15 cellular contexts compared by ENCODE assay signal in the genomic region with DNA sequence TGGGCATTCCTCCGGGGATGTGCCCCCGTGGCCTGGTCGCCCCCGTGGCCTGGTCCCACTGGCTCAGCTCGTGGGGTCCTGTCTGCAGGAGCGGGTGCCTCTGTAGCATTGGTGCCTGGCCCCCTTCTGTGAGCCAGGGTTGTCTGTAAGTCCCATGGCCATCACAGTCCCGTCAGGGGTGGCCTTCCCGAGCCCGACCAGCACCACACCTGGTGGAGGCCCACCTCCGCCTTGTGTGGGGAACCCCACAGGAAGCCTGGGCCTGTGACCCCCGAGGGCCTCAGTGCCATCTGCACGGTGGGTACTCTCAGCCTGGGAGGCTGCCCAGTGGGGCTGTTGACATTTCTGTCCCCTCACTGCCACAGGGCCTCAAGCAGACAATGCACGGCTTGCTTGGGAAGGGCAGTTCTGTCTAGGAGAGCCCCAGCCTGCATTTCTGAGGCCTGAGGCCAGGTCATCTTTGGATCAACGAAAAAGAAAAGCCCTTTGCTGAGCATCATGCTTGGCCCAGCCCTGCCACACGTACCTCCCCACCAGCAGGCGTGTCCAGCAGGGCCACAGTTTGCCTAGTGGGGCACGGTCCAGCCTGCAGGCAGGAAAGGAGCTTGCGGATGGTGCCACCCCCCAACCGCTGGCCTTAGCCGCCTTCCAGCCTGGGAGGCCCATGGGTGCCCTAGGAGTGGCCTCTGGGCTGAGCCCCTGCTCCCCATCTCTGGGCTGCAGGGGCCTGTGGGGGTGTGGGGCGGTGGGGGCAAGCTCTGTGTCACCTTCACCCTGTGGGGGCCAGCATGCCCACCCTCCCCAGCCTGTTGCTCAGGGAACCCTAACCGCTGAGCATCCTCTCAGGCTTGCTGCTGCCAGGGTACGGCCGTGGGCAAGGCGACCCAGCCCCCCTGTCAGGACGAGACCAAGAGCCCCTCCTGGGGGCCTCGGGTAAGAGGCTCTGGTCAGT. TPM values are rescaled to one million over a fixed set of nuclear protein-coding genes. Genes with fewer than 3 reads are reported as not detected.
DNase-seq lines count a peak whose midpoint lies in the region; ATAC-seq and TF ChIP-seq lines count a peak whose summit lies in the region.
"Had no signal": no experiment of that assay in that cellular context is flagged by ENCODE, and none has a peak within 500 bp of the region (broad histone marks: within the 10 kb centered on the region; RNA-seq: fewer than 3 reads in every experiment).

No MANE protein-coding gene starts in this region.

- peaks cover 7% of the 10 kb centered on the region for H3K36me3 Mint-ChIP-seq in glutamatergic neuron (ENCODE audit: unreplicated experiment)

- intact Hi-C loops in cardiac septum (cut with DNase I): no loop called here
- intact Hi-C loops in mucosa of descending colon (cut with DNase I, micrococcal nuclease): no loop called here
- intact Hi-C loops in upper lobe of right lung (cut with DNase I): no loop called here

- peaks cover 5% of the 10 kb centered on the region for H3K9me3 Mint-ChIP-seq in glutamatergic neuron (ENCODE audit: unreplicated experiment)

- ATAC-seq in mucosa of descending colon (no peak), upper lobe of right lung (no peak), GM18519 (IDR thresholded peaks at IDR 0.05; ENCODE audit: low FRiP score, unreplicated experiment) (no peak)

- H3K4me1 Mint-ChIP-seq in glutamatergic neuron (ENCODE audit: low read depth, unreplicated experiment): peaks cover 11% of the 10 kb centered on the region

- H3K36me3 ChIP-seq in right atrium auricular region: peaks cover 20% of the 10 kb centered on the region
- no peaks in the 10 kb centered on the region for H3K36me3 ChIP-seq in mucosa of descending colon (ENCODE audit: low read depth)
- H3K36me3 ChIP-seq in upper lobe of right lung: peaks cover 42% of the 10 kb centered on the region

- peaks cover 5% of the 10 kb centered on the region for H3K27me3 Mint-ChIP-seq in glutamatergic neuron (ENCODE audit: unreplicated experiment)

- no peak for TF ChIP-seq CTCF in right atrium auricular region (IDR thresholded peaks at IDR 0.05)
- TF ChIP-seq CTCF in glutamatergic neuron (IDR thresholded peaks at IDR 0.05; ENCODE audit: partially characterized antibody, unreplicated experiment): no peak
- TF ChIP-seq CTCF in mucosa of descending colon (IDR thresholded peaks at IDR 0.05): no peak
- no peak for TF ChIP-seq CTCF in upper lobe of right lung (IDR thresholded peaks at IDR 0.05)

- H3K4me1 ChIP-seq in right atrium auricular region (no peaks in the 10 kb centered on the region), mucosa of descending colon (ENCODE audit: low read depth) (no peaks in the 10 kb centered on the region), upper lobe of right lung (no peaks in the 10 kb centered on the region)

- H3K27ac ChIP-seq in right atrium auricular region (no peak overlapping the region), upper lobe of right lung (no peak overlapping the region)
- H3K27ac ChIP-seq: KMS-11 had no signal

- H3K4me3 ChIP-seq in right atrium auricular region (no peak overlapping the region), mucosa of descending colon (no peak overlapping the region), upper lobe of right lung (no peak overlapping the region)

- H3K27ac Mint-ChIP-seq in glutamatergic neuron (ENCODE audit: unreplicated experiment): no peak overlapping the region

- DNase-seq in cardiac septum (ENCODE audit: low spot score): peak; percentile 68
- no peak for DNase-seq in right atrium auricular region (ENCODE audit: low spot score)
- DNase-seq in glutamatergic neuron: peak; percentile 18
- peak in 2 of 3 donors; percentile 13 to 34 for DNase-seq in mucosa of descending colon
- DNase-seq in upper lobe of right lung: peak; percentile 59
- no peak for DNase-seq in NK-92 (lab: John Stamatoyannopoulos, UW; ENCODE audit: unreplicated experiment)
- no peak for DNase-seq in NCI-H510A treated with DMSO at 0.1 percent for 48 hours (lab: John Stamatoyannopoulos, UW)
- DNase-seq: C1 segment of cervical spinal cord, DMS53, H7, NCI-H1048, NCI-H1436 treated with DMSO at 0.1 percent for 48 hours had no signal

- H3K9me3 ChIP-seq in right atrium auricular region: peaks cover 0 to under 1% of the 10 kb centered on the region in 2 donors
- H3K9me3 ChIP-seq in mucosa of descending colon: no peaks in the 10 kb centered on the region
- H3K9me3 ChIP-seq in upper lobe of right lung: peaks cover under 1% of the 10 kb centered on the region

- no peaks in the 10 kb centered on the region for H3K27me3 ChIP-seq in right atrium auricular region
- H3K27me3 ChIP-seq in upper lobe of right lung: no peaks in the 10 kb centered on the region

- no peak overlapping the region for H3K4me3 Mint-ChIP-seq in glutamatergic neuron (ENCODE audit: unreplicated experiment)

RNA-seq across cellular contexts. Expression of gene NKX1-1, which starts 23.2 kb away (rescaled TPM):
- total RNA-seq in cardiac septum (not detected), right atrium auricular region (not detected), glutamatergic neuron (ENCODE audit: unreplicated experiment) (not detected), mucosa of descending colon (not detected), upper lobe of right lung (not detected)
- total RNA-seq: H7, M059J had no signal

RNA-seq across cellular contexts. Expression of gene UVSSA, which starts 36.0 kb away (rescaled TPM):
- total RNA-seq in cardiac septum (10.4 TPM), right atrium auricular region (1 to 10 TPM; 4.4 to 7.5 TPM), glutamatergic neuron (ENCODE audit: unreplicated experiment) (33.9 TPM), mucosa of descending colon (10 to 100 TPM; 31.7 to 39.9 (median 36.8) TPM), upper lobe of right lung (28.3 TPM)

Comparison
In these comparisons a context has a peak if more than half of its experiments do, and no peak if none do; other contexts are left out.
1. DNase-seq: peak in cardiac septum (single experiment), glutamatergic neuron (single experiment), mucosa of descending colon (2 of 3) and upper lobe of right lung (single experiment); none in right atrium auricular region (single experiment), NK-92 (single experiment) and NCI-H510A treated with DMSO at 0.1 percent for 48 hours (single experiment).